ENCODE assay signal across 1 cellular context in genomic region chr11:86196291-86196690, GRCh38.
TF ChIP-seq lines count a peak whose summit lies in the region.

No MANE protein-coding gene starts in this region.

TF ChIP-seq in K562, 482 proteins besides CTCF, POLR2A, EP300 and RAD21 (continued from another document and continues in another):
- TF ChIP-seq CBX2 (IDR thresholded peaks at IDR 0.05; ENCODE audit: insufficient read depth, low read length, poor library complexity, severe bottlenecking): no peak
- peak; percentile 30; the same call in 1 of the 2 replicates for TF ChIP-seq CXXC5 (CRISPR knock-in tag; IDR thresholded peaks at IDR 0.05)
- TF ChIP-seq MAFF (IDR thresholded peaks at IDR 0.05; ENCODE audit: low read length): no peak
- no peak for TF ChIP-seq SUPT5H (IDR thresholded peaks at IDR 0.05)
- TF ChIP-seq EGR1 (conservative IDR thresholded peaks at IDR 0.05): no peak
- TF ChIP-seq ZNF280B (CRISPR knock-in tag; IDR thresholded peaks at IDR 0.05): no peak
- no peak for TF ChIP-seq SP1 (CRISPR knock-in tag; IDR thresholded peaks at IDR 0.05)
- TF ChIP-seq CBX8 (IDR thresholded peaks at IDR 0.05; ENCODE audit: borderline replicate concordance, extremely low read depth, low read depth, low read length, poor library complexity, severe bottlenecking): no peak
- TF ChIP-seq FOS (IDR thresholded peaks at IDR 0.05; ENCODE audit: extremely low read depth, insufficient read length): no peak
- no peak for TF ChIP-seq USF2 (CRISPR knock-in tag; IDR thresholded peaks at IDR 0.05)
- no peak for TF ChIP-seq RHOXF2B (CRISPR knock-in tag; conservative IDR thresholded peaks at IDR 0.05)
- TF ChIP-seq ZNF644 (tag; IDR thresholded peaks at IDR 0.05; ENCODE audit: low read depth): no peak
- no peak for TF ChIP-seq ZNF584 (CRISPR knock-in tag; IDR thresholded peaks at IDR 0.05; ENCODE audit: low read depth)
- no peak for TF ChIP-seq IRF2 (CRISPR knock-in tag; IDR thresholded peaks at IDR 0.05)
- TF ChIP-seq STAT6 (CRISPR knock-in tag; IDR thresholded peaks at IDR 0.05): no peak
- TF ChIP-seq JUN (IDR thresholded peaks at IDR 0.05; ENCODE audit: borderline replicate concordance, low read depth, low read length): no peak
- TF ChIP-seq JUN (CRISPR knock-in tag; IDR thresholded peaks at IDR 0.05; ENCODE audit: borderline replicate concordance): no peak
- TF ChIP-seq CREM (IDR thresholded peaks at IDR 0.05; ENCODE audit: low read depth): peak; percentile 31; the same call in 1 of the 2 replicates
- no peak for TF ChIP-seq TEAD4 (IDR thresholded peaks at IDR 0.05; ENCODE audit: low read length)
- no peak for TF ChIP-seq TEAD4 (CRISPR knock-in tag; IDR thresholded peaks at IDR 0.05; ENCODE audit: borderline replicate concordance)
- peak; percentile 30; the same call in 1 of the 2 replicates for TF ChIP-seq FOSL1 (tag; conservative IDR thresholded peaks at IDR 0.05)
- no peak for TF ChIP-seq THRB (CRISPR knock-in tag; conservative IDR thresholded peaks at IDR 0.05)
- no peak for TF ChIP-seq ZFP30 (CRISPR knock-in tag; IDR thresholded peaks at IDR 0.05; ENCODE audit: borderline replicate concordance)
- no peak for TF ChIP-seq HINFP (tag; conservative IDR thresholded peaks at IDR 0.05; ENCODE audit: low read depth)
- no peak for TF ChIP-seq GMEB1 (CRISPR knock-in tag; IDR thresholded peaks at IDR 0.05)
- TF ChIP-seq MTA1 (IDR thresholded peaks at IDR 0.05; ENCODE audit: borderline replicate concordance): no peak
- TF ChIP-seq ZNF263 (CRISPR knock-in tag; IDR thresholded peaks at IDR 0.05; ENCODE audit: borderline replicate concordance): no peak; the same call in 1 of the 2 replicates
- no peak for TF ChIP-seq SMARCE1 (IDR thresholded peaks at IDR 0.05)
- TF ChIP-seq NEUROD1 (IDR thresholded peaks at IDR 0.05; ENCODE audit: borderline replicate concordance, low read depth, low read length, partially characterized antibody): no peak
- no peak for TF ChIP-seq SMAD4 (CRISPR knock-in tag; conservative IDR thresholded peaks at IDR 0.05)
- TF ChIP-seq ZC3H11A (IDR thresholded peaks at IDR 0.05; ENCODE audit: low read depth, low read length): no peak
- TF ChIP-seq FIP1L1 (IDR thresholded peaks at IDR 0.05; ENCODE audit: low read depth, low read length, poor library complexity, severe bottlenecking): no peak
- peak; percentile 51; the same call in 1 of the 2 replicates for TF ChIP-seq NFE2 (IDR thresholded peaks at IDR 0.05; ENCODE audit: low read depth)
- no peak for TF ChIP-seq NONO (IDR thresholded peaks at IDR 0.05; ENCODE audit: low read depth in 2 of 2, low read length in 1 of 2)
- no peak for TF ChIP-seq ZNF217 (CRISPR knock-in tag; IDR thresholded peaks at IDR 0.05)
- no peak for TF ChIP-seq ATF6 (CRISPR knock-in tag; IDR thresholded peaks at IDR 0.05)
- no peak for TF ChIP-seq MEF2A (IDR thresholded peaks at IDR 0.05; ENCODE audit: control insufficient read depth, low read depth, low read length)
- no peak for TF ChIP-seq CEBPB (tag; IDR thresholded peaks at IDR 0.05)
- peak; percentile 21 for TF ChIP-seq CCNT2 (IDR thresholded peaks at IDR 0.05; ENCODE audit: borderline replicate concordance, extremely low read depth, insufficient read length, low read depth, low read length)
- no peak for TF ChIP-seq UBTF (IDR thresholded peaks at IDR 0.05; ENCODE audit: borderline replicate concordance in 1 of 2, low read depth in 2 of 2, low read length in 2 of 2)
- TF ChIP-seq LCOR (CRISPR knock-in tag; IDR thresholded peaks at IDR 0.05): no peak
- TF ChIP-seq XRCC5 (IDR thresholded peaks at IDR 0.05; ENCODE audit: low read depth, low read length): no peak
- TF ChIP-seq ZBTB26 (CRISPR knock-in tag; IDR thresholded peaks at IDR 0.05): no peak
- no peak for TF ChIP-seq ZNF280A (IDR thresholded peaks at IDR 0.05; ENCODE audit: low read depth, partially characterized antibody)
- no peak for TF ChIP-seq SMARCA5 (IDR thresholded peaks at IDR 0.05)
- no peak for TF ChIP-seq SAP30 (IDR thresholded peaks at IDR 0.05; ENCODE audit: borderline replicate concordance, insufficient read depth, low read depth, low read length, poor library complexity, severe bottlenecking)
- TF ChIP-seq PRPF4 (IDR thresholded peaks at IDR 0.05; ENCODE audit: insufficient read depth, low read depth, low read length, poor library complexity, severe bottlenecking): no peak
